19 cellular contexts compared by ENCODE assay signal in genomic region chr6:118017301-118017854, GRCh38.
"Had no signal": no experiment of that assay in that cellular context is flagged by ENCODE, and none has a peak within 500 bp of the region (broad histone marks: within the 10 kb centered on the region; RNA-seq: fewer than 3 reads in every experiment).

No MANE protein-coding gene starts in this region.

- H3K27ac Mint-ChIP-seq: activated CD8-positive, alpha-beta T cell treated with anti-CD3 and anti-CD28 coated beads for 36 hours; activated naive CD8-positive, alpha-beta T cell treated with anti-CD3 and anti-CD28 coated beads for 36 hours; activated T-helper 17 cell treated with anti-CD3 and anti-CD28 coated beads, Interleukin-2, amount 50 U/mL, for 72 hours; effector memory CD8-positive, alpha-beta T cell; naive thymus-derived CD8-positive, alpha-beta T cell; stimulated activated effector memory CD8-positive, alpha-beta T cell treated with anti-CD3 and anti-CD28 coated beads, Interleukin-12 subunit alpha, Interleukin-12 subunit beta, amount 100 ng/mL, for 72 hours had no signal

- H3K4me1 Mint-ChIP-seq: activated naive CD8-positive, alpha-beta T cell treated with anti-CD3 and anti-CD28 coated beads for 36 hours; activated T-helper 17 cell treated with anti-CD3 and anti-CD28 coated beads, Interleukin-2, amount 50 U/mL, for 72 hours; naive thymus-derived CD8-positive, alpha-beta T cell; stimulated activated effector memory CD8-positive, alpha-beta T cell treated with anti-CD3 and anti-CD28 coated beads, Interleukin-12 subunit alpha, Interleukin-12 subunit beta, amount 100 ng/mL, for 72 hours had no signal

- H3K4me3 Mint-ChIP-seq: activated CD8-positive, alpha-beta T cell treated with anti-CD3 and anti-CD28 coated beads for 36 hours; activated naive CD8-positive, alpha-beta T cell treated with anti-CD3 and anti-CD28 coated beads for 36 hours; activated T-helper 17 cell treated with anti-CD3 and anti-CD28 coated beads, Interleukin-2, amount 50 U/mL, for 72 hours; effector memory CD8-positive, alpha-beta T cell; naive thymus-derived CD8-positive, alpha-beta T cell; stimulated activated effector memory CD8-positive, alpha-beta T cell treated with anti-CD3 and anti-CD28 coated beads, Interleukin-12 subunit alpha, Interleukin-12 subunit beta, amount 100 ng/mL, for 72 hours had no signal

- ATAC-seq: activated CD8-positive, alpha-beta T cell treated with anti-CD3 and anti-CD28 coated beads for 36 hours; activated T-helper 17 cell treated with anti-CD3 and anti-CD28 coated beads, Interleukin-2, amount 50 U/mL, for 72 hours; effector memory CD8-positive, alpha-beta T cell; naive thymus-derived CD8-positive, alpha-beta T cell; sciatic nerve; stimulated activated effector memory CD8-positive, alpha-beta T cell treated with anti-CD3 and anti-CD28 coated beads, Interleukin-12 subunit alpha, Interleukin-12 subunit beta, amount 100 ng/mL, for 72 hours had no signal

- H3K27ac ChIP-seq: ovary, stomach, vagina had no signal

- H3K4me1 ChIP-seq: stomach, vagina had no signal

- H3K4me3 ChIP-seq: ovary, smooth muscle cell, stomach, vagina had no signal

- H3K36me3 Mint-ChIP-seq: activated naive CD8-positive, alpha-beta T cell treated with anti-CD3 and anti-CD28 coated beads for 36 hours; naive thymus-derived CD8-positive, alpha-beta T cell; stimulated activated effector memory CD8-positive, alpha-beta T cell treated with anti-CD3 and anti-CD28 coated beads, Interleukin-12 subunit alpha, Interleukin-12 subunit beta, amount 100 ng/mL, for 72 hours had no signal

- DNase-seq: activated CD4-positive, alpha-beta T cell treated with anti-CD3 and anti-CD28 coated beads for 48 hours; activated CD4-positive, CD25-positive, alpha-beta regulatory T cell; activated CD8-positive, alpha-beta T cell treated with anti-CD3 and anti-CD28 coated beads for 36 hours; activated naive CD4-positive, alpha-beta T cell; activated naive CD8-positive, alpha-beta T cell treated with anti-CD3 and anti-CD28 coated beads for 36 hours; activated T-cell treated with anti-CD3 and anti-CD28 coated beads, Interleukin-2, amount 50 U/mL, for 1 hour; amniotic stem cell; effector memory CD8-positive, alpha-beta T cell; mesenchymal stem cell; naive thymus-derived CD8-positive, alpha-beta T cell; ovary; stimulated activated CD4-positive, alpha-beta T cell treated with anti-CD3 and anti-CD28 coated beads, Interleukin-4, amount 100 ng/mL, for 1 hour; stomach; trophoblast cell had no signal

- H3K9me3 ChIP-seq: ovary, stomach, vagina had no signal

- H3K36me3 ChIP-seq: ovary, stomach, vagina had no signal

- H3K9me3 Mint-ChIP-seq: activated CD8-positive, alpha-beta T cell treated with anti-CD3 and anti-CD28 coated beads for 36 hours; activated naive CD8-positive, alpha-beta T cell treated with anti-CD3 and anti-CD28 coated beads for 36 hours; activated T-helper 17 cell treated with anti-CD3 and anti-CD28 coated beads, Interleukin-2, amount 50 U/mL, for 72 hours; effector memory CD8-positive, alpha-beta T cell; stimulated activated effector memory CD8-positive, alpha-beta T cell treated with anti-CD3 and anti-CD28 coated beads, Interleukin-12 subunit alpha, Interleukin-12 subunit beta, amount 100 ng/mL, for 72 hours had no signal

- H3K27me3 ChIP-seq: ovary, stomach, vagina had no signal
